ENCODE assay signal across 8 cellular contexts in genomic region chr20:33490023-33490933, GRCh38. TPM values are rescaled to one million over a fixed set of nuclear protein-coding genes. Genes with fewer than 3 reads are reported as not detected.
DNase-seq lines count a peak whose midpoint lies in the region; ATAC-seq and TF ChIP-seq lines count a peak whose summit lies in the region.

Gene CBFA2T2, plus strand, starts transcription at chr20:33490096. Its CDS starts 172 bp downstream, at chr20:33490268.

- WGBS in stomach, 5 donors: 0 to 2% (median 1%) methylated on average over 33 to 105 of the region's 105 CpGs

- DNase-seq in AG09319 (ENCODE audit: extremely low read depth, low read depth) (peak; percentile 19), RWPE2 (ENCODE audit: low spot score) (peak; percentile 90), dorsolateral prefrontal cortex (peak in 6 of 10 donors; percentile 34 to 68 (median 46)), medulla oblongata (ENCODE audit: extremely low spot score) (peak; percentile 55), stomach (no peak), DMS153 (lab: John Stamatoyannopoulos, UW) (no peak)

- TF ChIP-seq EP300 in stomach (IDR thresholded peaks at IDR 0.05): no peak

- TF ChIP-seq POLR2A in stomach (IDR thresholded peaks at IDR 0.05): no peak

- intact Hi-C loops in dorsolateral prefrontal cortex (cut with DNase I): loop anchor here (5.0 to 10.0 kb wide), 2 partner anchors 38 to 75 kb away; no protein-coding TSS in a partner anchor
- intact Hi-C loops in stomach (cut with DNase I; ENCODE audit: low total_unique reads): no loop called here

- H3K27me3 ChIP-seq in RWPE2 (ENCODE audit: insufficient read depth, poor library complexity, severe bottlenecking): no peaks in the 10 kb centered on the region
- H3K27me3 ChIP-seq in dorsolateral prefrontal cortex: no peaks in the 10 kb centered on the region
- no peaks in the 10 kb centered on the region for H3K27me3 ChIP-seq in stomach

- H3K36me3 ChIP-seq in RWPE2 (ENCODE audit: low read depth) (no peaks in the 10 kb centered on the region; the same call in 1 of the 2 replicates), stomach (no peaks in the 10 kb centered on the region)

- H3K4me3 ChIP-seq in RWPE2 (ENCODE audit: severe bottlenecking) (peak within 1 kb of the TSS; percentile 92), dorsolateral prefrontal cortex (peak within 1 kb of the TSS; percentile 73 to 100 (median 92)), stomach (peak within 1 kb of the TSS; percentile 77 to 93 (median 84))

- ATAC-seq in GM18511 (IDR thresholded peaks at IDR 0.05; ENCODE audit: unreplicated experiment) (peak; percentile 63), HG03025 (IDR thresholded peaks at IDR 0.05; ENCODE audit: low FRiP score, unreplicated experiment) (peak; percentile 46), RWPE2 (ENCODE audit: low read depth) (peak; percentile 65)

- H3K27ac ChIP-seq in RWPE2 (ENCODE audit: poor library complexity, severe bottlenecking) (peak within 1 kb of the TSS; percentile 47), dorsolateral prefrontal cortex (peak within 1 kb of the TSS; percentile 88 to 99 (median 97)), stomach (peak within 1 kb of the TSS; percentile 94 to 99 (median 97))

- H3K4me1 ChIP-seq in RWPE2 (ENCODE audit: insufficient read depth, poor library complexity, severe bottlenecking) (peaks cover 9% of the 10 kb centered on the region), stomach (peaks cover 6 to 35% (median 29%) of the 10 kb centered on the region in 4 donors)

- TF ChIP-seq CTCF in AG09319 (IDR thresholded peaks at IDR 0.05; ENCODE audit: low read depth, low read length): no peak
- TF ChIP-seq CTCF in RWPE2 (IDR thresholded peaks at IDR 0.05; ENCODE audit: poor library complexity, severe bottlenecking): peak; percentile 26
- peak in 9 of 56 donors; percentile 1 to 26 (median 18) for TF ChIP-seq CTCF in dorsolateral prefrontal cortex (IDR thresholded peaks at IDR 0.05 in 54 of 56, conservative IDR thresholded peaks at IDR 0.05 in 2 of 56; ENCODE audit: low read depth in 1 of 56, partially characterized antibody in 56 of 56)
- TF ChIP-seq CTCF in stomach (IDR thresholded peaks at IDR 0.05): no peak

- H3K9me3 ChIP-seq in RWPE2 (ENCODE audit: severe bottlenecking): no peaks in the 10 kb centered on the region
- H3K9me3 ChIP-seq in stomach: no peaks in the 10 kb centered on the region

RNA-seq across cellular contexts. Expression of gene CBFA2T2, which starts in this region (rescaled TPM):
- total RNA-seq in dorsolateral prefrontal cortex (10 to 100 TPM; 30.2 to 61.1 (median 39.7) TPM), stomach (10 to 100 TPM; 11.1 to 29.9 (median 14.8) TPM)
- polyA plus RNA-seq in stomach: 1 to 10 TPM; 2.9 to 5.8 (median 4.0) TPM

Comparison
In these comparisons a context has a peak if more than half of its experiments do, and no peak if none do; other contexts are left out.
1. DNase-seq: peak in AG09319 (single experiment), RWPE2 (single experiment), dorsolateral prefrontal cortex (6 of 10) and medulla oblongata (single experiment); none in stomach (single experiment) and DMS153 (single experiment).
2. H3K27ac ChIP-seq: peak in every context shown above with its lines; median percentile 97 in dorsolateral prefrontal cortex; 97 in stomach; 47 in RWPE2.
3. Peak in every context shown above with its lines, with median percentiles within 50 percentile points of each other: ATAC-seq and H3K4me3 ChIP-seq.